ENCODE assay signal across 23 cellular contexts in the genomic region with DNA sequence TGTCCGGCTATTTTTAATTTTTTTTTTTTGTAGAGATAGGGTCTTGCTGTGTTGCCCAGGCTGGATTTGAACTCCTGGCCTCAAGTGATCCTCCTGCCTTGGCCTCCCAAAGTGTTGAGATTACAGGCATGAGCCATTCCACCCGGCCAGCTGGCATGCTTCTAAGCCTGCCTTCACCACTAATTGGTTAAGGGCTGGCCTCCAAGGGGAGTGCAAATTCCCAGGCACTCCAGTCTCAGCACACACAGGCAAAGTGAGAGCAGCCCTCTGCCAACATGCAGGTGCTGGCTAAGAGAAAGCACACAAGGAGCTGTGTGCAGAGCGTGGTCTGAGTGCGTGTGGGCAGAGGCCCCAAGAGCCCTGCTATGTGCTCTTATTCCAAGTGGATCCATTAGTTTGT.
DNase-seq lines count a peak whose midpoint lies in the region; ATAC-seq and TF ChIP-seq lines count a peak whose summit lies in the region.
"Had no signal": no experiment of that assay in that cellular context is flagged by ENCODE, and none has a peak within 500 bp of the region (broad histone marks: within the 10 kb centered on the region; RNA-seq: fewer than 3 reads in every experiment).

No MANE protein-coding gene starts in this region.

- peaks cover 22% of the 10 kb centered on the region for H3K9me2 ChIP-seq in GM23338 (ENCODE audit: insufficient read depth)

- H3F3A ChIP-seq in GM23338 (replicated peaks; ENCODE audit: low read depth) = peaks cover 2% of the 10 kb centered on the region; the same call in 1 of the 2 replicates

- no peak for DNase-seq in GM23338 (ENCODE audit: low spot score)
- DNase-seq in NCI-H524 treated with DMSO at 0.1 percent for 48 hours (lab: John Stamatoyannopoulos, UW) = no peak
- DNase-seq in NCI-H226 = no peak
- DNase-seq: activated CD4-positive, alpha-beta T cell treated with anti-CD3 and anti-CD28 coated beads for 36 hours; aorta; caudate nucleus; CD8-positive, alpha-beta T cell; DND-41; HFFc6; left ventricle myocardium inferior; mucosa of descending colon; NCI-H1048; NCI-H2081 treated with DMSO at 0.1 percent for 48 hours; SIG-M5; T-cell; uterus had no signal

- H3K27ac ChIP-seq in C4-2B (peak overlapping the region; percentile 39; the same call in 1 of the 2 replicates), GM23338 (ENCODE audit: low read depth) (no peak overlapping the region), OCI-LY3 (ENCODE audit: low read length) (no peak overlapping the region), muscle layer of colon (ENCODE audit: low read depth, low read length) (peak overlapping the region; percentile 1)
- H3K27ac ChIP-seq: left ventricle myocardium inferior, uterus had no signal

- H3K9ac ChIP-seq in OCI-LY3 (ENCODE audit: low read length) (no peak overlapping the region), muscle layer of colon (ENCODE audit: low read length) (no peak overlapping the region)

- no peaks in the 10 kb centered on the region for H3K27me3 Mint-ChIP-seq in GM23338 (ENCODE audit: insufficient read depth, low read depth, poor library complexity)
- H3K27me3 Mint-ChIP-seq: progenitor cell of endocrine pancreas had no signal

- H3K27ac Mint-ChIP-seq in GM23338 = no peak overlapping the region
- H3K27ac Mint-ChIP-seq: activated CD4-positive, alpha-beta T cell treated with anti-CD3 and anti-CD28 coated beads for 36 hours; activated naive CD4-positive, alpha-beta T cell treated with anti-CD3 and anti-CD28 coated beads, Interleukin-2, amount 50 U/mL, for 72 hours; activated T-helper 1 cell treated with anti-CD3 and anti-CD28 coated beads, Interleukin-12 subunit alpha, Interleukin-12 subunit beta, Interleukin-2, Interleukin-4 antibody, amounts not matched to agents 30 ng/mL and 10 ng/mL and 1 ng/mL, durations not matched to agents 14 hours and 24 hours and 36 hours; CD8-positive, alpha-beta T cell; HFFc6; progenitor cell of endocrine pancreas; T-cell had no signal

- H4K20me1 ChIP-seq in GM23338 (replicated peaks; ENCODE audit: insufficient read depth) (no peaks in the 10 kb centered on the region), OCI-LY3 (ENCODE audit: insufficient read depth, low read length) (no peaks in the 10 kb centered on the region)

- H3K36me3 ChIP-seq in GM23338 (ENCODE audit: insufficient read depth) (no peaks in the 10 kb centered on the region; the same call in 1 of the 2 replicates), OCI-LY3 (replicated peaks; ENCODE audit: low read depth, low read length) (no peaks in the 10 kb centered on the region), muscle layer of colon (ENCODE audit: insufficient read depth, low read length) (no peaks in the 10 kb centered on the region)
- H3K36me3 ChIP-seq: left ventricle myocardium inferior, uterus had no signal

- H3K4me1 Mint-ChIP-seq in GM23338 = no peaks in the 10 kb centered on the region
- H3K4me1 Mint-ChIP-seq: activated CD4-positive, alpha-beta T cell treated with anti-CD3 and anti-CD28 coated beads for 36 hours; T-cell had no signal

- H2AFZ ChIP-seq in GM23338 (0 out of 2 replicates have a peak overlapping the region, but pooled peaks have one; percentile 48), OCI-LY3 (ENCODE audit: low read depth, low read length) (no peak overlapping the region)

- H3K9me3 ChIP-seq in OCI-LY3 (ENCODE audit: insufficient read depth, low read length) = no peaks in the 10 kb centered on the region
- no peaks in the 10 kb centered on the region for H3K9me3 ChIP-seq in muscle layer of colon (ENCODE audit: low read length)
- H3K9me3 ChIP-seq: mucosa of descending colon, uterus had no signal

- TF ChIP-seq CTCF in C4-2B (conservative IDR thresholded peaks at IDR 0.05) (no peak), GM23338 (conservative IDR thresholded peaks at IDR 0.05; ENCODE audit: low read depth in 2 of 2) (no peak), OCI-LY3 (IDR thresholded peaks at IDR 0.05; ENCODE audit: low read depth, low read length) (no peak)

- H3K4me2 ChIP-seq in GM23338 (no peak overlapping the region), OCI-LY3 (ENCODE audit: low read length) (peak overlapping the region; percentile 1)

- no peaks in the 10 kb centered on the region for H3K9me3 Mint-ChIP-seq in GM23338
- H3K9me3 Mint-ChIP-seq: activated naive CD4-positive, alpha-beta T cell treated with anti-CD3 and anti-CD28 coated beads, Interleukin-2, amount 50 U/mL, for 72 hours; activated T-helper 1 cell treated with anti-CD3 and anti-CD28 coated beads, Interleukin-12 subunit alpha, Interleukin-12 subunit beta, Interleukin-2, Interleukin-4 antibody, amounts not matched to agents 30 ng/mL and 10 ng/mL and 1 ng/mL, durations not matched to agents 14 hours and 24 hours and 36 hours; CD8-positive, alpha-beta T cell; HFFc6; T-cell had no signal

- H3K4me3 Mint-ChIP-seq in GM23338 = no peak overlapping the region
- H3K4me3 Mint-ChIP-seq: activated CD4-positive, alpha-beta T cell treated with anti-CD3 and anti-CD28 coated beads for 36 hours; activated T-helper 1 cell treated with anti-CD3 and anti-CD28 coated beads, Interleukin-12 subunit alpha, Interleukin-12 subunit beta, Interleukin-2, Interleukin-4 antibody, amounts not matched to agents 30 ng/mL and 10 ng/mL and 1 ng/mL, durations not matched to agents 14 hours and 24 hours and 36 hours; CD8-positive, alpha-beta T cell; HFFc6; T-cell had no signal

- H3K4me3 ChIP-seq in GM23338 (no peak overlapping the region), OCI-LY3 (ENCODE audit: low read length) (no peak overlapping the region), muscle layer of colon (ENCODE audit: low read depth in 1 of 2, low read length in 2 of 2) (no peak overlapping the region)
- H3K4me3 ChIP-seq: left ventricle myocardium inferior, mucosa of descending colon, uterus had no signal

- no peaks in the 10 kb centered on the region for H3K4me1 ChIP-seq in GM23338 (ENCODE audit: insufficient read depth)
- H3K4me1 ChIP-seq in OCI-LY3 (ENCODE audit: low read length) = peaks cover 8% of the 10 kb centered on the region
- peaks cover 58% of the 10 kb centered on the region for H3K4me1 ChIP-seq in muscle layer of colon (ENCODE audit: insufficient read depth, low read length)
- H3K4me1 ChIP-seq: left ventricle myocardium inferior, uterus had no signal

- no peaks in the 10 kb centered on the region for H3K36me3 Mint-ChIP-seq in GM23338 (ENCODE audit: low read depth)
- H3K36me3 Mint-ChIP-seq: activated naive CD4-positive, alpha-beta T cell treated with anti-CD3 and anti-CD28 coated beads, Interleukin-2, amount 50 U/mL, for 72 hours; CD8-positive, alpha-beta T cell; T-cell had no signal

- H3K27me3 ChIP-seq in GM23338 (ENCODE audit: insufficient read depth) (no peaks in the 10 kb centered on the region), OCI-LY3 (ENCODE audit: low read depth, low read length) (peaks cover 45% of the 10 kb centered on the region), muscle layer of colon (ENCODE audit: control insufficient read depth in 1 of 2, insufficient read depth in 2 of 2, low read length in 2 of 2) (no peaks in the 10 kb centered on the region)
- H3K27me3 ChIP-seq: uterus had no signal

- ATAC-seq in GM23338 (no peak), GM21723 (IDR thresholded peaks at IDR 0.05; ENCODE audit: unreplicated experiment) (no peak)
- ATAC-seq: activated CD4-positive, alpha-beta T cell treated with anti-CD3 and anti-CD28 coated beads for 36 hours; activated naive CD4-positive, alpha-beta T cell treated with anti-CD3 and anti-CD28 coated beads, Interleukin-2, amount 50 U/mL, for 72 hours; CD8-positive, alpha-beta T cell; mucosa of descending colon; T-cell had no signal

- H3K79me2 ChIP-seq in GM23338 (replicated peaks; ENCODE audit: insufficient read depth) = no peaks in the 10 kb centered on the region
- H3K79me2 ChIP-seq in OCI-LY3 (ENCODE audit: low read length) = no peaks in the 10 kb centered on the region

Comparison
In these comparisons a context has a peak if more than half of its experiments do, and no peak if none do; other contexts are left out.
1. H3K27ac ChIP-seq: peak in C4-2B (single experiment) and muscle layer of colon (single experiment); none in GM23338 (single experiment) and OCI-LY3 (single experiment).